In the genomic region with DNA sequence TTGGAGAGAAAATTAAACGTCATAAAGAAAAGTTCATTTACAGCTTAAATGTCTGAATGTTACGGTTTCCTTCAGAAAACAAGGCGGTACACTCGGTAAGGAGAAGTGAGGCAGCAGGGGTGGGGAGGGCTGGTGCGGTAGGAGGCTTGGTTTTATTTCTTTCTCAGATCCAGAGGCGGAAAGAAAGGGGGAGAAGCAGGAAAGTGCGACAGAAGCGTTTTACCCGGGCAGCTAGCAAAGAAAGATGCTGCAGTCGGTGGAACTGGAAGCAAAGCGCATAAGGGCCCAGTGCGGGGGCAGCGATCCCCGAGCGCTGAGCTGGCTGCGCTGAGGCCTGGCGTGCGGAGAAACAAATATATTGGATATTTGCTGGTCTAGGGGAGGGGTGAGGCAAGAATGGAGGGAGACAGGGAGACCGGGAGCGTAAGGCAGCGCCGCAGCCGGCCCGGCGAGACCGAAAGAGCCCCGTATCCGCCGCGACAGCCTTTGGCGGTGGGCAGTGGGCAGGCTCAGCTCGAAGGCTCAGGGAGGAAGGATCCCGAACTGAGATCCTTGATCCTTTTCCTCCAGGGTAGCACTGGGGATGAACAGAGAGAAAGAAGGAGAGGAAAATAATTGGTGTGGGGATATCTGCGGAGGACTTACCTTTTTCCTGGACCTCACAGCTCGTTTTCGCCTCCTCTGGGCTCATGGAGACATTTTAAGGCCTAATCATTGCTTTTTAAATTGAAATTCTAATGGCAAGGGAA, we compare ENCODE assay signal across 10 cellular contexts. TPM values are rescaled to one million over a fixed set of nuclear protein-coding genes. Genes with fewer than 3 reads are reported as not detected.
DNase-seq lines count a peak whose midpoint lies in the region; ATAC-seq and TF ChIP-seq lines count a peak whose summit lies in the region.
"Had no signal": no experiment of that assay in that cellular context is flagged by ENCODE, and none has a peak within 500 bp of the region (broad histone marks: within the 10 kb centered on the region; RNA-seq: fewer than 3 reads in every experiment).

No MANE protein-coding gene starts in this region.

- TF ChIP-seq CTCF in CD4-positive, alpha-beta T cell (IDR thresholded peaks at IDR 0.05): no peak
- no peak for TF ChIP-seq CTCF in neural cell (IDR thresholded peaks at IDR 0.05; ENCODE audit: poor library complexity, severe bottlenecking)

- peaks cover 100% of the 10 kb centered on the region for H3K27me3 ChIP-seq in CD4-positive, alpha-beta T cell (ENCODE audit: control insufficient read depth, insufficient read depth, low read length)
- peaks cover 100% of the 10 kb centered on the region for H3K27me3 ChIP-seq in neural cell (ENCODE audit: insufficient read depth, low read depth, low read length)

- peak overlapping the region; percentile 94 for H3K4me3 ChIP-seq in SK-N-MC
- no peak overlapping the region for H3K4me3 ChIP-seq in neural cell (ENCODE audit: low read length)

- H3K36me3 ChIP-seq in SK-N-MC (ENCODE audit: insufficient read depth, low read length) (peaks cover 25% of the 10 kb centered on the region), neural cell (ENCODE audit: insufficient read depth, low read length) (no peaks in the 10 kb centered on the region)

- H3K4me3 Mint-ChIP-seq in CD4-positive, alpha-beta T cell: peak overlapping the region; percentile 61

- H3K4me1 Mint-ChIP-seq in CD4-positive, alpha-beta T cell (ENCODE audit: low read depth): peaks cover 38% of the 10 kb centered on the region

- H3K9me3 ChIP-seq in CD4-positive, alpha-beta T cell (ENCODE audit: control insufficient read depth, low read length): peaks cover 8% of the 10 kb centered on the region
- H3K9me3 ChIP-seq in SK-N-MC (ENCODE audit: low read depth, low read length) (no peaks in the 10 kb centered on the region), neural cell (ENCODE audit: low read length) (no peaks in the 10 kb centered on the region)

- no peaks in the 10 kb centered on the region for H3K79me2 ChIP-seq in neural cell (replicated peaks; ENCODE audit: insufficient read depth, low read length)

- no peaks in the 10 kb centered on the region for H3K36me3 Mint-ChIP-seq in CD4-positive, alpha-beta T cell (ENCODE audit: low read depth)

- DNase-seq in CD4-positive, alpha-beta T cell: no peak
- no peak for DNase-seq in SK-N-MC (ENCODE audit: low read depth, low spot score)
- DNase-seq in iPS-NIHi11 (ENCODE audit: low spot score): no peak
- DNase-seq: kidney glomerular epithelial cell, NCI-H1105 had no signal

- CTCF ChIA-PET in CD4-positive, alpha-beta T cell (lab: Charles Lee): interaction anchor here (1.8 kb wide), 1 partner anchor 18 kb away, joined by 4 read pairs; a partner anchor contains a TSS

- POLR2A ChIA-PET in CD4-positive, alpha-beta T cell (lab: Charles Lee): interaction anchor here (1.5 kb wide), 1 partner anchor 9 kb away, joined by 5 read pairs; no protein-coding TSS in a partner anchor

- TF ChIP-seq EP300 in neural cell (conservative IDR thresholded peaks at IDR 0.05; ENCODE audit: poor library complexity, severe bottlenecking): no peak

- no peaks in the 10 kb centered on the region for H4K20me1 ChIP-seq in neural cell (ENCODE audit: insufficient read depth)

- no peaks in the 10 kb centered on the region for H3K9me3 Mint-ChIP-seq in CD4-positive, alpha-beta T cell

- no peak for TF ChIP-seq RAD21 in neural cell (conservative IDR thresholded peaks at IDR 0.05)

- no peaks in the 10 kb centered on the region for H3F3A ChIP-seq in neural cell (ENCODE audit: insufficient read depth, low read length, poor library complexity, severe bottlenecking)

- no peak for ATAC-seq in CD4-positive, alpha-beta T cell (ENCODE audit: poor library complexity)
- ATAC-seq in GM18520 (IDR thresholded peaks at IDR 0.05; ENCODE audit: unreplicated experiment): no peak
- no peak for ATAC-seq in HG02840 (IDR thresholded peaks at IDR 0.05; ENCODE audit: low FRiP score, unreplicated experiment)

- no peak overlapping the region for H3K27ac ChIP-seq in CD4-positive, alpha-beta T cell (ENCODE audit: low read depth, low read length)
- H3K27ac ChIP-seq in SK-N-MC (peak overlapping the region; percentile 94), neural cell (ENCODE audit: low read length) (no peak overlapping the region)
- H3K27ac ChIP-seq: VCaP had no signal

- no peaks in the 10 kb centered on the region for H3K9me2 ChIP-seq in neural cell (ENCODE audit: insufficient read depth, low read length)

- intact Hi-C loops in CD4-positive, alpha-beta T cell (cut with DNase I, micrococcal nuclease): no loop called here

- H3K27ac Mint-ChIP-seq in CD4-positive, alpha-beta T cell: no peak overlapping the region

- peak overlapping the region; percentile 84 for H3K9ac ChIP-seq in SK-N-MC (ENCODE audit: insufficient read length)
- no peak overlapping the region for H3K9ac ChIP-seq in neural cell (ENCODE audit: low read length)

- H2AFZ ChIP-seq in neural cell (ENCODE audit: low read depth, low read length): no peak overlapping the region

- H3K4me2 ChIP-seq in neural cell (ENCODE audit: low read length): no peak overlapping the region

- peaks cover 100% of the 10 kb centered on the region for H3K27me3 Mint-ChIP-seq in CD4-positive, alpha-beta T cell

TF ChIP-seq in neural cell, 6 proteins besides CTCF, POLR2A, EP300 and RAD21:
- TF ChIP-seq TAF1 (IDR thresholded peaks at IDR 0.05; ENCODE audit: low read depth) (no peak), EZH2 (IDR thresholded peaks at IDR 0.05; ENCODE audit: borderline replicate concordance, insufficient read depth, low read length, poor library complexity, severe bottlenecking) (peak; percentile 94), POLR2AphosphoS5 (IDR thresholded peaks at IDR 0.05) (peak; percentile 8)

RNA-seq across cellular contexts. Expression of a gene that starts 6.4 kb away (rescaled TPM):
- total RNA-seq in CD4-positive, alpha-beta T cell: not detected
- polyA plus RNA-seq in neural cell: not detected in 2 replicates
- polyA minus RNA-seq in neural cell: not detected in 2 replicates
- polyA plus RNA-seq: adipose tissue had no signal

RNA-seq across cellular contexts. Expression of a gene that starts 8.2 kb away (rescaled TPM):
- not detected for total RNA-seq in CD4-positive, alpha-beta T cell
- polyA plus RNA-seq in neural cell: not detected in 2 replicates
- not detected in 2 replicates for polyA minus RNA-seq in neural cell
- polyA plus RNA-seq: adipose tissue had no signal

RNA-seq across cellular contexts. Expression of a gene that starts 11.9 kb away (rescaled TPM):
- total RNA-seq in CD4-positive, alpha-beta T cell: not detected
- polyA plus RNA-seq in neural cell: not detected in 2 replicates
- polyA minus RNA-seq in neural cell: not detected in 2 replicates

RNA-seq across cellular contexts. Expression of a gene that starts 18.4 kb away (rescaled TPM):
- not detected for total RNA-seq in CD4-positive, alpha-beta T cell
- polyA plus RNA-seq in neural cell: not detected in 2 replicates
- not detected in 2 replicates for polyA minus RNA-seq in neural cell

RNA-seq across cellular contexts. Expression of a gene that starts 27.9 kb away (rescaled TPM):
- not detected for total RNA-seq in CD4-positive, alpha-beta T cell
- not detected in 2 replicates for polyA plus RNA-seq in neural cell
- not detected in 2 replicates for polyA minus RNA-seq in neural cell
